Comparison of ENCODE assay signal across 9 cellular contexts in genomic region chr3:36707623-36708409, GRCh38. TPM values are rescaled to one million over a fixed set of nuclear protein-coding genes. Genes with fewer than 3 reads are reported as not detected.
A peak's percentile ranks its signal among the peaks of the same experiment; 100 is the strongest.
DNase-seq lines count a peak whose midpoint lies in the region; ATAC-seq and TF ChIP-seq lines count a peak whose summit lies in the region.
"Had no signal": no experiment of that assay in that cellular context is flagged by ENCODE, and none has a peak within 500 bp of the region (broad histone marks: within the 10 kb centered on the region; RNA-seq: fewer than 3 reads in every experiment).

No MANE protein-coding gene starts in this region.

- H3K4me3 Mint-ChIP-seq in activated CD4-positive, alpha-beta T cell treated with anti-CD3 and anti-CD28 coated beads for 36 hours, result no peak overlapping the region
- no peak overlapping the region for H3K4me3 Mint-ChIP-seq in WTC11

- H3K4me1 Mint-ChIP-seq in activated CD4-positive, alpha-beta T cell treated with anti-CD3 and anti-CD28 coated beads for 36 hours, result peaks cover 3% of the 10 kb centered on the region
- no peaks in the 10 kb centered on the region for H3K4me1 Mint-ChIP-seq in WTC11

- no peak overlapping the region for H3K27ac ChIP-seq in substantia nigra (ENCODE audit: low read depth, low read length, poor library complexity, severe bottlenecking)

- no peaks in the 10 kb centered on the region for H3K27me3 Mint-ChIP-seq in activated CD4-positive, alpha-beta T cell treated with anti-CD3 and anti-CD28 coated beads for 36 hours
- no peaks in the 10 kb centered on the region for H3K27me3 Mint-ChIP-seq in WTC11 (ENCODE audit: low read depth)

- ATAC-seq in activated CD4-positive, alpha-beta T cell treated with anti-CD3 and anti-CD28 coated beads for 36 hours, result peak; percentile 88
- ATAC-seq in HG03196 (IDR thresholded peaks at IDR 0.05; ENCODE audit: unreplicated experiment) (peak; percentile 78), WTC11 (peak; percentile 38), left ventricle myocardium superior (no peak)

- no peaks in the 10 kb centered on the region for H3K36me3 Mint-ChIP-seq in activated CD4-positive, alpha-beta T cell treated with anti-CD3 and anti-CD28 coated beads for 36 hours (ENCODE audit: low read depth)
- no peaks in the 10 kb centered on the region for H3K36me3 Mint-ChIP-seq in WTC11

- no peak overlapping the region for H3K4me3 ChIP-seq in retinal pigment epithelial cell (ENCODE audit: low read length)

- H3K27ac Mint-ChIP-seq in activated CD4-positive, alpha-beta T cell treated with anti-CD3 and anti-CD28 coated beads for 36 hours, result no peak overlapping the region
- H3K27ac Mint-ChIP-seq in WTC11, result no peak overlapping the region

- no peaks in the 10 kb centered on the region for H3K9me3 Mint-ChIP-seq in activated CD4-positive, alpha-beta T cell treated with anti-CD3 and anti-CD28 coated beads for 36 hours (ENCODE audit: low read depth)
- no peaks in the 10 kb centered on the region for H3K9me3 Mint-ChIP-seq in WTC11

- intact Hi-C loops in activated CD4-positive, alpha-beta T cell treated with anti-CD3 and anti-CD28 coated beads for 36 hours (cut with DNase I, micrococcal nuclease), result loop anchor here (10.0 kb wide), 1 partner anchor 303 kb away; no protein-coding TSS in a partner anchor
- intact Hi-C loops in left ventricle myocardium superior (cut with micrococcal nuclease), result no loop called here

- TF ChIP-seq CTCF in WTC11 (IDR thresholded peaks at IDR 0.05) (no peak), retinal pigment epithelial cell (conservative IDR thresholded peaks at IDR 0.05; ENCODE audit: low read depth, low read length) (peak; percentile 51)

- peak; percentile 33 for DNase-seq in activated CD4-positive, alpha-beta T cell treated with anti-CD3 and anti-CD28 coated beads for 36 hours
- no peak for DNase-seq in activated CD4-positive, alpha-beta T cell treated with anti-CD3 and anti-CD28 coated beads, Interleukin-2, amount 50 U/mL, for 1 hour
- DNase-seq in WTC11 (ENCODE audit: low spot score) (no peak), retinal pigment epithelial cell (ENCODE audit: low read depth) (no peak), left ventricle myocardium superior (no peak), substantia nigra (lab: John Stamatoyannopoulos, UW) (no peak)
- no peak for DNase-seq in activated CD4-positive, CD25-positive, alpha-beta regulatory T cell treated with anti-CD3 and anti-CD28 coated beads, Interleukin-2, amount 50 U/mL, for 72 hours
- DNase-seq: DND-41 had no signal

- POLR2A ChIA-PET in activated CD4-positive, alpha-beta T cell treated with anti-CD3 and anti-CD28 coated beads for 36 hours (lab: Charles Lee), result no interaction called here
- POLR2A ChIA-PET in WTC11 (lab: Charles Lee), result no interaction called here

- CTCF ChIA-PET in activated CD4-positive, alpha-beta T cell treated with anti-CD3 and anti-CD28 coated beads for 36 hours (lab: Charles Lee), result interaction anchor here (1.1 kb wide), 1 partner anchor 799 kb away, joined by 3 read pairs; no protein-coding TSS in a partner anchor
- CTCF ChIA-PET in WTC11 (lab: Charles Lee), result interaction anchor here (0.9 kb wide), 1 partner anchor 584 kb away, joined by 3 read pairs; no protein-coding TSS in a partner anchor

TF ChIP-seq in WTC11, 78 proteins besides CTCF, POLR2A, EP300 and RAD21:
- no peak for TF ChIP-seq STAT6 (CRISPR knock-in tag; conservative IDR thresholded peaks at IDR 0.05; ENCODE audit: low read depth)

RNA-seq across cellular contexts. Expression of gene DCLK3, which starts 56.5 kb away (rescaled TPM):
- total RNA-seq in activated CD4-positive, alpha-beta T cell treated with anti-CD3 and anti-CD28 coated beads for 36 hours, result under 1 TPM; 0.30 TPM
- total RNA-seq in WTC11 (2021) (0.44 to 0.94 TPM (median 0.55 TPM) in 3 replicates), left ventricle myocardium superior (0.20 TPM)
